ENCODE assay signal across 1 cellular context in genomic region chr11:18780329-18780728, GRCh38.
TF ChIP-seq lines count a peak whose summit lies in the region.

No MANE protein-coding gene starts in this region.

TF ChIP-seq in WTC11, 78 proteins besides CTCF, POLR2A, EP300 and RAD21 (continued from another document):
- TF ChIP-seq, protein P1, sequence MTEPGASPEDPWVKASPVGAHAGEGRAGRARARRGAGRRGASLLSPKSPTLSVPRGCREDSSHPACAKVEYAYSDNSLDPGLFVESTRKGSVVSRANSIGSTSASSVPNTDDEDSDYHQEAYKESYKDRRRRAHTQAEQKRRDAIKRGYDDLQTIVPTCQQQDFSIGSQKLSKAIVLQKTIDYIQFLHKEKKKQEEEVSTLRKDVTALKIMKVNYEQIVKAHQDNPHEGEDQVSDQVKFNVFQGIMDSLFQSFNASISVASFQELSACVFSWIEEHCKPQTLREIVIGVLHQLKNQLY (CRISPR knock-in tag; IDR thresholded peaks at IDR 0.05), result no peak
- TF ChIP-seq E2F5 (CRISPR knock-in tag; IDR thresholded peaks at IDR 0.05), result no peak
